9 cellular contexts compared by ENCODE assay signal in the genomic region with DNA sequence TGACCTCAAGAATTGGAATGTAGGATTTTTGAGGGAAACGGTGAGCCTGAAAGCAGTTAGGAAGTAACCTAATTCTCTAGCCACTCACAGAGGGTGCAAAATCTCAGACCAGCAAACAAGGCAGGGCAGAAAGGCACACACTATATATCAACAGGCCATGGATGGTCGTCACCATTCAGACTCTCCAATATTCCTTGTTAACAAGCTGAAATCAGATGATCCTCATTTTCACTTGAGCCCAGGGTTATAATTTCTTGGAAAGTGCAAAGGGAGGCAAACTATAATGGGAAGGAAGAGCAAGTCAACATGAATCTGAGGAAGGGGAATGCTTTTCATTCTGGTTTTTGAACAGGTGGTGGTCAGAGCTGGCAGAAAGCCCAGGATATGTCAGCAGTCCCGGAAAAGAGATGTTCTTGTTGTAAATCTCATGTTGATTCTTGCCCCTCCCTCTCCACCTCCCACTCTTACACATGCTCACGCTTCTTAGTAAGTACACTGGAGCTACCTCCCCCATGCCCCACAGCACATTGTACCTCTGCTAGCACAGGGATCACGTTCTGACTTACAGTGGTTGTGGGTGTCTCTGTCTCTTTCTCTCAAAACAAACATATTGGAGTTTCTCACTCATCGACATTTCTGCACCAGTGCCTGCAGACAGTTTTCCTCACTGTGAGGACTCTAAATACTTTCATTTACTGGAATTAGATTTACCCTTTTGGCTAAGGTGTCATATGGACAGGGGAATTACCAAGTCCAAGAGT.
DNase-seq lines count a peak whose midpoint lies in the region; ATAC-seq and TF ChIP-seq lines count a peak whose summit lies in the region.
"Had no signal": no experiment of that assay in that cellular context is flagged by ENCODE, and none has a peak within 500 bp of the region (broad histone marks: within the 10 kb centered on the region; RNA-seq: fewer than 3 reads in every experiment).

No MANE protein-coding gene starts in this region.

- H3K36me3 ChIP-seq in esophagus squamous epithelium, result no peaks in the 10 kb centered on the region

- TF ChIP-seq CTCF in foreskin keratinocyte (conservative IDR thresholded peaks at IDR 0.05) (no peak), esophagus squamous epithelium (IDR thresholded peaks at IDR 0.05) (no peak)

- peak; percentile 74 for ATAC-seq in GM18502 (IDR thresholded peaks at IDR 0.05; ENCODE audit: poor library complexity, unreplicated experiment)
- ATAC-seq in HG02798 (IDR thresholded peaks at IDR 0.05; ENCODE audit: poor library complexity, unreplicated experiment), result peak; percentile 57
- peak; percentile 67 for ATAC-seq in foreskin keratinocyte

- H3K27ac ChIP-seq in foreskin keratinocyte (peak overlapping the region; percentile 17), esophagus squamous epithelium (peak overlapping the region in 1 of 4 donors; percentile 19)

- H3K27me3 ChIP-seq in foreskin keratinocyte (no peaks in the 10 kb centered on the region), esophagus squamous epithelium (peaks cover 0 to 6% (median 0%) of the 10 kb centered on the region in 4 donors)

- no peak for TF ChIP-seq POLR2A in esophagus squamous epithelium (IDR thresholded peaks at IDR 0.05)

- H3K4me3 ChIP-seq in esophagus squamous epithelium, result no peak overlapping the region
- H3K4me3 ChIP-seq: lung had no signal

- peak; percentile 43 for DNase-seq in NCI-H1694 treated with DMSO at 0.1 percent for 48 hours (lab: John Stamatoyannopoulos, UW)
- DNase-seq in activated CD4-positive, alpha-beta T cell treated with anti-CD3 and anti-CD28 coated beads for 4 hours, result peak; percentile 44 to 52
- DNase-seq in foreskin keratinocyte, result peak; percentile 37 to 71
- peak; percentile 46 to 53 for DNase-seq in stimulated activated CD4-positive, alpha-beta T cell treated with anti-CD3 and anti-CD28 coated beads, Interleukin-2, amount 100 ng/mL, for 24 hours
- no peak for DNase-seq in esophagus squamous epithelium (lab: John Stamatoyannopoulos, UW)
- no peak for DNase-seq in GM03348 (ENCODE audit: low spot score)

- H3K9me3 ChIP-seq in esophagus squamous epithelium, result no peaks in the 10 kb centered on the region

- 21 to 25% methylated on average over 6 of the region's 6 CpGs for WGBS in esophagus squamous epithelium, 2 donors

- intact Hi-C loops in esophagus squamous epithelium (cut with DNase I), result no loop called here

- peaks cover 34% of the 10 kb centered on the region for H3K4me1 ChIP-seq in foreskin keratinocyte
- H3K4me1 ChIP-seq in esophagus squamous epithelium, result peaks cover 7 to 50% (median 35%) of the 10 kb centered on the region in 3 donors

Comparison
In these comparisons a context has a peak if more than half of its experiments do, and no peak if none do; other contexts are left out.
1. DNase-seq: peak in NCI-H1694 treated with DMSO at 0.1 percent for 48 hours (single experiment), activated CD4-positive, alpha-beta T cell treated with anti-CD3 and anti-CD28 coated beads for 4 hours (2 of 2), foreskin keratinocyte (2 of 2) and stimulated activated CD4-positive, alpha-beta T cell treated with anti-CD3 and anti-CD28 coated beads, Interleukin-2, amount 100 ng/mL, for 24 hours (2 of 2); none in esophagus squamous epithelium (single experiment) and GM03348 (single experiment).
2. Peak in every context shown above with its lines, with median percentiles within 50 percentile points of each other: ATAC-seq.